ENCODE assay signal across 9 cellular contexts in the genomic region with DNA sequence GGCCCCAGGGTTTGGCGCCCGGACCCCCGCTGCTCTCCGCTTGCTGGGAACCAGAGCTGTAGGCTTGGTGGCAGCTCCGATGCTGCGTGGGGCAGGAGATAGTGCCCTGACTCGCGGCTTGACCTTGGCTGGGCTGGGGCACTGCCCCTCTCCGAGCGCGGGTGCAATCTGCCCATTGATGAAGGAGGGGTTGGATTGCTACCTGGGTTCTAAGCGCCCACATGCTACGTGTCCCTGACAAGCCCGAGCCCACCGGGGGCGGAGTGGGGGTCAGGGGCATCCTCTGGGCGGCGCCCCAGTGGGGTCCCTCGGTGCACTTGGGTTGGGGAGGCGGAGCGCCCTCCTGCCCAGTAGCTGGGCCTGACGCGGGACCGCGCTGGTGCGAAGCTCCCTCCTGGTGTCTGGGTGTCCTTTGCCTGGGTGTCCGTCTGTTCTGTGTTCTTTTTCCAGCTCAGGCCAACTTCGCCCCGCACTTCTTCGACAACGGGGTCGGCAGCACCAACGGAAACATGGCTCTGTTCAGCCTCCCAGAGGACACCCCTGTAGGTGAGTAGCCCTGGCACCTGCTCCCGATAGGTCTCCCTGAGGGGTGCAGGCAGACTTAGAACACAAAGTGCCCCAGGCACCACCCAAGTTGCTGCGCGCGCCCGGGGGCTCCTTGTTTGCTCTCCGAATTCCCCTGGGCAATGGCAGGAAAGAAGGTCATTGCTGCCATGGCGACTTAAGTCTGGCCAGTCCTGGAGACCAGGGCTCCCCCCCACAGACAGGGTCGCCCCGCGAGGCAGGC. TPM values are rescaled to one million over a fixed set of nuclear protein-coding genes. Genes with fewer than 3 reads are reported as not detected.
DNase-seq lines count a peak whose midpoint lies in the region; ATAC-seq and TF ChIP-seq lines count a peak whose summit lies in the region.
"Had no signal": no experiment of that assay in that cellular context is flagged by ENCODE, and none has a peak within 500 bp of the region (broad histone marks: within the 10 kb centered on the region; RNA-seq: fewer than 3 reads in every experiment).

No MANE protein-coding gene starts in this region.

- ATAC-seq in activated CD8-positive, alpha-beta memory T cell treated with anti-CD3 and anti-CD28 coated beads, Interleukin-2, amount 10 ng/mL, durations not matched to agents 7 days and 5 days, result no peak
- ATAC-seq in T-helper 17 cell (no peak), HG02884 (IDR thresholded peaks at IDR 0.05; ENCODE audit: unreplicated experiment) (no peak), HG03442 (IDR thresholded peaks at IDR 0.05; ENCODE audit: unreplicated experiment) (no peak)

- H3K4me3 Mint-ChIP-seq in activated CD8-positive, alpha-beta memory T cell treated with anti-CD3 and anti-CD28 coated beads, Interleukin-2, amount 10 ng/mL, durations not matched to agents 7 days and 5 days, result peak overlapping the region; percentile 33
- peak overlapping the region; percentile 52 for H3K4me3 Mint-ChIP-seq in T-helper 17 cell

- peak overlapping the region; percentile 49 to 56 (median 52) for H3K4me3 ChIP-seq in stomach

- H3K36me3 ChIP-seq in stomach, result no peaks in the 10 kb centered on the region

- H3K4me1 Mint-ChIP-seq in activated CD8-positive, alpha-beta memory T cell treated with anti-CD3 and anti-CD28 coated beads, Interleukin-2, amount 10 ng/mL, durations not matched to agents 7 days and 5 days, result peaks cover 10% of the 10 kb centered on the region
- peaks cover 18% of the 10 kb centered on the region for H3K4me1 Mint-ChIP-seq in T-helper 17 cell

- TF ChIP-seq EP300 in stomach (IDR thresholded peaks at IDR 0.05), result no peak

- TF ChIP-seq CTCF in stomach (IDR thresholded peaks at IDR 0.05), result no peak

- TF ChIP-seq POLR2A in stomach (IDR thresholded peaks at IDR 0.05), result no peak

- 14 to 29% (median 19%) methylated on average over 21 to 43 of the region's 43 CpGs for WGBS in stomach, 5 donors

- CTCF ChIA-PET in activated CD8-positive, alpha-beta memory T cell treated with anti-CD3 and anti-CD28 coated beads, Interleukin-2, amount 10 ng/mL, durations not matched to agents 7 days and 5 days (lab: Charles Lee), result interaction anchor here (0.9 to 2.6 kb wide), 5 partner anchors 10 to 56 kb away, joined by 3 to 9 read pairs (median 4); a partner anchor contains a TSS

- H3K36me3 Mint-ChIP-seq in activated CD8-positive, alpha-beta memory T cell treated with anti-CD3 and anti-CD28 coated beads, Interleukin-2, amount 10 ng/mL, durations not matched to agents 7 days and 5 days, result no peaks in the 10 kb centered on the region
- H3K36me3 Mint-ChIP-seq in T-helper 17 cell (ENCODE audit: low read depth), result peaks cover 8% of the 10 kb centered on the region

- peaks cover 9 to 33% (median 17%) of the 10 kb centered on the region in 4 donors for H3K4me1 ChIP-seq in stomach

- no peak for DNase-seq in activated CD8-positive, alpha-beta memory T cell treated with anti-CD3 and anti-CD28 coated beads, Interleukin-2, amount 10 ng/mL, durations not matched to agents 7 days and 5 days
- no peak for DNase-seq in activated CD8-positive, alpha-beta memory T cell treated with anti-CD3 and anti-CD28 coated beads, Interleukin-2, amount 50 U/mL, for 4 hours
- DNase-seq in T-helper 17 cell (no peak), islet precursor cell (peak; percentile 41), stomach (no peak), UCSD-AML1 (lab: John Stamatoyannopoulos, UW; ENCODE audit: unreplicated experiment) (no peak)

- no peak overlapping the region for H3K27ac ChIP-seq in stomach

- peaks cover 38% of the 10 kb centered on the region for H3K27me3 Mint-ChIP-seq in activated CD8-positive, alpha-beta memory T cell treated with anti-CD3 and anti-CD28 coated beads, Interleukin-2, amount 10 ng/mL, durations not matched to agents 7 days and 5 days
- H3K27me3 Mint-ChIP-seq in T-helper 17 cell, result peaks cover 58% of the 10 kb centered on the region

- H3K9me3 Mint-ChIP-seq in activated CD8-positive, alpha-beta memory T cell treated with anti-CD3 and anti-CD28 coated beads, Interleukin-2, amount 10 ng/mL, durations not matched to agents 7 days and 5 days (ENCODE audit: low read depth), result no peaks in the 10 kb centered on the region

- no peaks in the 10 kb centered on the region for H3K9me3 ChIP-seq in T-helper 17 cell (ENCODE audit: control insufficient read depth, low read length, poor library complexity, severe bottlenecking)
- no peaks in the 10 kb centered on the region for H3K9me3 ChIP-seq in stomach

- intact Hi-C loops in stomach (cut with DNase I; ENCODE audit: low total_unique reads), result no loop called here

- no peak overlapping the region for H3K27ac Mint-ChIP-seq in activated CD8-positive, alpha-beta memory T cell treated with anti-CD3 and anti-CD28 coated beads, Interleukin-2, amount 10 ng/mL, durations not matched to agents 7 days and 5 days
- peak overlapping the region; percentile 32 for H3K27ac Mint-ChIP-seq in T-helper 17 cell

- peaks cover 0 to 76% (median 38%) of the 10 kb centered on the region in 3 donors for H3K27me3 ChIP-seq in stomach

RNA-seq across cellular contexts. Expression of a gene that starts 0.9 kb away (rescaled TPM):
- 1 to 10 TPM in 1 of 2 experiments, under 1 TPM in 1; 0.37 to 1.6 TPM for total RNA-seq in activated CD8-positive, alpha-beta memory T cell treated with anti-CD3 and anti-CD28 coated beads, Interleukin-2, amount 10 ng/mL, durations not matched to agents 7 days and 5 days
- under 1 TPM; 0.12 to 0.73 TPM for total RNA-seq in T-helper 17 cell
- total RNA-seq in stomach, result 10 to 100 TPM in 1 of 5 donors, under 1 TPM in 1, not detected in 3; 0.18 to 77.6 TPM
- 1 to 10 TPM in 1 of 3 donors, under 1 TPM in 1, not detected in 1; 0.06 to 6.8 TPM for polyA plus RNA-seq in stomach

RNA-seq across cellular contexts. Expression of a gene that starts 21.6 kb away (rescaled TPM):
- not detected for total RNA-seq in activated CD8-positive, alpha-beta memory T cell treated with anti-CD3 and anti-CD28 coated beads, Interleukin-2, amount 10 ng/mL, durations not matched to agents 7 days and 5 days
- not detected for total RNA-seq in T-helper 17 cell
- 1 to 10 TPM in 1 of 5 donors, not detected in 4; 7.5 TPM for total RNA-seq in stomach
- polyA plus RNA-seq in stomach, result 10 to 100 TPM in 1 of 3 donors, under 1 TPM in 1, not detected in 1; 0.92 to 82.4 TPM
- total RNA-seq: mononuclear cell had no signal

RNA-seq across cellular contexts. Expression of a gene that starts 30.1 kb away (rescaled TPM):
- not detected for total RNA-seq in activated CD8-positive, alpha-beta memory T cell treated with anti-CD3 and anti-CD28 coated beads, Interleukin-2, amount 10 ng/mL, durations not matched to agents 7 days and 5 days
- total RNA-seq in T-helper 17 cell (not detected), stomach (not detected)
- polyA plus RNA-seq in stomach, result not detected
- total RNA-seq: mononuclear cell had no signal

RNA-seq across cellular contexts. Expression of a gene that starts 46.1 kb away (rescaled TPM):
- total RNA-seq in activated CD8-positive, alpha-beta memory T cell treated with anti-CD3 and anti-CD28 coated beads, Interleukin-2, amount 10 ng/mL, durations not matched to agents 7 days and 5 days, result not detected
- not detected for total RNA-seq in T-helper 17 cell
- not detected for total RNA-seq in stomach
- not detected for polyA plus RNA-seq in stomach
- total RNA-seq: mononuclear cell had no signal

RNA-seq across cellular contexts. Expression of a gene that starts 49.6 kb away (rescaled TPM):
- not detected for total RNA-seq in activated CD8-positive, alpha-beta memory T cell treated with anti-CD3 and anti-CD28 coated beads, Interleukin-2, amount 10 ng/mL, durations not matched to agents 7 days and 5 days
- total RNA-seq in T-helper 17 cell (not detected), stomach (not detected)
- 1 to 10 TPM in 1 of 3 donors, under 1 TPM in 1, not detected in 1; 0.18 to 2.7 TPM for polyA plus RNA-seq in stomach
- total RNA-seq: mononuclear cell had no signal
